In the genomic region with DNA sequence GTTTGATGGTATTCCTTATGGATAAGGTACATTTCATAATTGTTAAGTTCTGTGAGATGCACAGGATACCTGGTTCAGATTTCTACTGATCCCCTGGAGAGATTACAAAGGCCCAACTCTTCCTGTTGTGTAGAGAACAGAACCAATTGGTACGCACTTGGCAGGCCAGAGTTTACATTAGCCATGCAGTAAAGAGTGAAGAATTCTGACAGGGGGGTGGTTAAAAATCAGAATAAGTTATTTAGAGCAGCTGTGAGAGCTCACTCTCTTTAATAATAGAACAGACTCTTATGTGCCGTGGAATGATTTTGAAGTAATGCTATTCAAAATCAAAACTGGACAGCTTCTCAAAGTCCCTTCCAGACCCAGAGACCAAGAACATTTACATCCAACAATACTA, we compare ENCODE assay signal across 12 cellular contexts. TPM values are rescaled to one million over a fixed set of nuclear protein-coding genes. Genes with fewer than 3 reads are reported as not detected.
A peak's percentile ranks its signal among the peaks of the same experiment; 100 is the strongest.
DNase-seq lines count a peak whose midpoint lies in the region; ATAC-seq and TF ChIP-seq lines count a peak whose summit lies in the region.
"Had no signal": no experiment of that assay in that cellular context is flagged by ENCODE, and none has a peak within 500 bp of the region (broad histone marks: within the 10 kb centered on the region; RNA-seq: fewer than 3 reads in every experiment).

No MANE protein-coding gene starts in this region.

- POLR2A ChIA-PET in CD4-positive, alpha-beta T cell (lab: Charles Lee), result no interaction called here

- H3K36me3 Mint-ChIP-seq in CD4-positive, alpha-beta T cell (ENCODE audit: low read depth), result peaks cover 13% of the 10 kb centered on the region

- no peaks in the 10 kb centered on the region for H3K9me3 ChIP-seq in CD4-positive, alpha-beta T cell (ENCODE audit: control insufficient read depth, low read length)
- H3K9me3 ChIP-seq in body of pancreas (no peaks in the 10 kb centered on the region), neural cell (ENCODE audit: low read length) (no peaks in the 10 kb centered on the region)

- H3K27ac ChIP-seq in CD4-positive, alpha-beta T cell (ENCODE audit: low read depth, low read length), result no peak overlapping the region
- peak overlapping the region; percentile 80 for H3K27ac ChIP-seq in HL-60 (replicated peaks)
- peak overlapping the region; percentile 10 to 94 (median 92) for H3K27ac ChIP-seq in body of pancreas
- no peak overlapping the region for H3K27ac ChIP-seq in neural cell (ENCODE audit: low read length)

- H3K4me2 ChIP-seq in neural cell (ENCODE audit: low read length), result peak overlapping the region; percentile 33

- H3K9me3 Mint-ChIP-seq in CD4-positive, alpha-beta T cell, result no peaks in the 10 kb centered on the region
- H3K9me3 Mint-ChIP-seq: activated T-helper 2 cell treated with anti-CD3 and anti-CD28 coated beads, Interferon-gamma antibody, Interleukin-2, Interleukin-4, amounts not matched to agents 10 μg/mL and 5 μg/mL and 100 μg/mL, durations not matched to agents 14 hours and 24 hours and 36 hours had no signal

- intact Hi-C loops in CD4-positive, alpha-beta T cell (cut with DNase I, micrococcal nuclease), result loop anchor here (5.0 to 10.0 kb wide), 4 partner anchors 34 to 1156 kb away; a partner anchor contains a TSS
- intact Hi-C loops in body of pancreas (cut with DNase I), result no loop called here

- no peaks in the 10 kb centered on the region for H4K20me1 ChIP-seq in neural cell (ENCODE audit: insufficient read depth)

- H3F3A ChIP-seq in neural cell (ENCODE audit: insufficient read depth, low read length, poor library complexity, severe bottlenecking), result peaks cover 5% of the 10 kb centered on the region

- peaks cover 80% of the 10 kb centered on the region for H3K4me1 Mint-ChIP-seq in CD4-positive, alpha-beta T cell (ENCODE audit: low read depth)

- WGBS in body of pancreas, 2 donors, result 9 to 13% methylated on average over 2 of the region's 2 CpGs

- H3K4me3 Mint-ChIP-seq in CD4-positive, alpha-beta T cell, result peak overlapping the region; percentile 69

- H3K36me3 ChIP-seq in body of pancreas (replicated peaks in 1 of 2; ENCODE audit: insufficient read depth in 1 of 2, low read depth in 2 of 2) (no peaks in the 10 kb centered on the region), neural cell (ENCODE audit: insufficient read depth, low read length) (no peaks in the 10 kb centered on the region)

- no peaks in the 10 kb centered on the region for H3K27me3 ChIP-seq in CD4-positive, alpha-beta T cell (ENCODE audit: control insufficient read depth, insufficient read depth, low read length)
- H3K27me3 ChIP-seq in HL-60 (ENCODE audit: insufficient read depth, poor library complexity, severe bottlenecking) (no peaks in the 10 kb centered on the region), body of pancreas (no peaks in the 10 kb centered on the region), neural cell (ENCODE audit: insufficient read depth, low read depth, low read length) (no peaks in the 10 kb centered on the region)

- TF ChIP-seq CTCF in CD4-positive, alpha-beta T cell (IDR thresholded peaks at IDR 0.05), result no peak
- TF ChIP-seq CTCF in HL-60 (IDR thresholded peaks at IDR 0.05; ENCODE audit: insufficient read depth, low read length), result no peak
- no peak for TF ChIP-seq CTCF in body of pancreas (IDR thresholded peaks at IDR 0.05)
- TF ChIP-seq CTCF in neural cell (IDR thresholded peaks at IDR 0.05; ENCODE audit: poor library complexity, severe bottlenecking), result no peak

- H3K9ac ChIP-seq in neural cell (ENCODE audit: low read length), result no peak overlapping the region

- no peaks in the 10 kb centered on the region for H3K9me2 ChIP-seq in neural cell (ENCODE audit: insufficient read depth, low read length)

- no peak overlapping the region for H3K4me3 ChIP-seq in HL-60 (replicated peaks; ENCODE audit: insufficient read depth, low read length)
- H3K4me3 ChIP-seq in body of pancreas, result no peak overlapping the region
- peak overlapping the region; percentile 89 for H3K4me3 ChIP-seq in neural cell (ENCODE audit: low read length)
- H3K4me3 ChIP-seq: lung had no signal

- no peak for DNase-seq in CD4-positive, alpha-beta T cell
- DNase-seq in HL-60 (ENCODE audit: low read depth in 1 of 2, low spot score in 1 of 2) (no peak), body of pancreas (no peak), Kasumi-1 (lab: John Stamatoyannopoulos, UW) (no peak), DMS79 (lab: John Stamatoyannopoulos, UW) (no peak), kidney glomerular epithelial cell (lab: John Stamatoyannopoulos, UW) (no peak), SIG-M5 treated with dmso at 0.1 percent for 504 hours (lab: John Stamatoyannopoulos, UW; ENCODE audit: unreplicated experiment) (no peak)
- DNase-seq: NCI-H1417 treated with DMSO at 0.1 percent for 48 hours; stimulated activated CD4-positive, alpha-beta T cell treated with anti-CD3 and anti-CD28 coated beads, Interleukin-4, amount 100 ng/mL, for 24 hours had no signal

- H3K79me2 ChIP-seq in neural cell (replicated peaks; ENCODE audit: insufficient read depth, low read length), result peaks cover 66% of the 10 kb centered on the region

- TF ChIP-seq POLR2A in body of pancreas (IDR thresholded peaks at IDR 0.05), result no peak

- CTCF ChIA-PET in CD4-positive, alpha-beta T cell (lab: Charles Lee), result no interaction called here

- ATAC-seq in CD4-positive, alpha-beta T cell (ENCODE audit: poor library complexity), result no peak
- no peak for ATAC-seq in body of pancreas

- no peak overlapping the region for H2AFZ ChIP-seq in neural cell (ENCODE audit: low read depth, low read length)

- peak overlapping the region; percentile 89 for H3K27ac Mint-ChIP-seq in CD4-positive, alpha-beta T cell
- H3K27ac Mint-ChIP-seq: activated T-helper 2 cell treated with anti-CD3 and anti-CD28 coated beads, Interferon-gamma antibody, Interleukin-2, Interleukin-4, amounts not matched to agents 10 μg/mL and 5 μg/mL and 100 μg/mL, durations not matched to agents 14 hours and 24 hours and 36 hours had no signal

- peaks cover 60% of the 10 kb centered on the region for H3K4me1 ChIP-seq in body of pancreas

- H3K27me3 Mint-ChIP-seq in CD4-positive, alpha-beta T cell, result no peaks in the 10 kb centered on the region

- no peak for TF ChIP-seq RAD21 in neural cell (conservative IDR thresholded peaks at IDR 0.05)

- no peak for TF ChIP-seq EP300 in neural cell (conservative IDR thresholded peaks at IDR 0.05; ENCODE audit: poor library complexity, severe bottlenecking)

TF ChIP-seq in neural cell, 6 proteins besides CTCF, POLR2A, EP300 and RAD21:
- TF ChIP-seq, protein P1, sequence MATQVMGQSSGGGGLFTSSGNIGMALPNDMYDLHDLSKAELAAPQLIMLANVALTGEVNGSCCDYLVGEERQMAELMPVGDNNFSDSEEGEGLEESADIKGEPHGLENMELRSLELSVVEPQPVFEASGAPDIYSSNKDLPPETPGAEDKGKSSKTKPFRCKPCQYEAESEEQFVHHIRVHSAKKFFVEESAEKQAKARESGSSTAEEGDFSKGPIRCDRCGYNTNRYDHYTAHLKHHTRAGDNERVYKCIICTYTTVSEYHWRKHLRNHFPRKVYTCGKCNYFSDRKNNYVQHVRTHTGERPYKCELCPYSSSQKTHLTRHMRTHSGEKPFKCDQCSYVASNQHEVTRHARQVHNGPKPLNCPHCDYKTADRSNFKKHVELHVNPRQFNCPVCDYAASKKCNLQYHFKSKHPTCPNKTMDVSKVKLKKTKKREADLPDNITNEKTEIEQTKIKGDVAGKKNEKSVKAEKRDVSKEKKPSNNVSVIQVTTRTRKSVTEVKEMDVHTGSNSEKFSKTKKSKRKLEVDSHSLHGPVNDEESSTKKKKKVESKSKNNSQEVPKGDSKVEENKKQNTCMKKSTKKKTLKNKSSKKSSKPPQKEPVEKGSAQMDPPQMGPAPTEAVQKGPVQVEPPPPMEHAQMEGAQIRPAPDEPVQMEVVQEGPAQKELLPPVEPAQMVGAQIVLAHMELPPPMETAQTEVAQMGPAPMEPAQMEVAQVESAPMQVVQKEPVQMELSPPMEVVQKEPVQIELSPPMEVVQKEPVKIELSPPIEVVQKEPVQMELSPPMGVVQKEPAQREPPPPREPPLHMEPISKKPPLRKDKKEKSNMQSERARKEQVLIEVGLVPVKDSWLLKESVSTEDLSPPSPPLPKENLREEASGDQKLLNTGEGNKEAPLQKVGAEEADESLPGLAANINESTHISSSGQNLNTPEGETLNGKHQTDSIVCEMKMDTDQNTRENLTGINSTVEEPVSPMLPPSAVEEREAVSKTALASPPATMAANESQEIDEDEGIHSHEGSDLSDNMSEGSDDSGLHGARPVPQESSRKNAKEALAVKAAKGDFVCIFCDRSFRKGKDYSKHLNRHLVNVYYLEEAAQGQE (IDR thresholded peaks at IDR 0.05; ENCODE audit: borderline replicate concordance), result no peak
- TF ChIP-seq POLR2AphosphoS5 (IDR thresholded peaks at IDR 0.05) (no peak), SMC3 (conservative IDR thresholded peaks at IDR 0.05; ENCODE audit: poor library complexity) (no peak), MXI1 (conservative IDR thresholded peaks at IDR 0.05; ENCODE audit: poor library complexity, severe bottlenecking) (no peak)

RNA-seq across cellular contexts. Expression of a gene that starts 4.2 kb away (rescaled TPM):
- total RNA-seq in CD4-positive, alpha-beta T cell, result 10 to 100 TPM; 68.6 to 76.3 TPM
- 10 to 100 TPM; 28.3 to 68.6 TPM for total RNA-seq in body of pancreas
- 29.5 and 32.5 TPM in 2 replicates for polyA plus RNA-seq in neural cell
- polyA minus RNA-seq in neural cell, result 107 and 121 TPM in 2 replicates

Comparison
In these comparisons a context has a peak if more than half of its experiments do, and no peak if none do; other contexts are left out.
1. H3K27ac ChIP-seq: peak in HL-60 (single experiment) and body of pancreas (4 of 4); none in CD4-positive, alpha-beta T cell (single experiment) and neural cell (single experiment).